1 cellular context compared by ENCODE assay signal in the genomic region with DNA sequence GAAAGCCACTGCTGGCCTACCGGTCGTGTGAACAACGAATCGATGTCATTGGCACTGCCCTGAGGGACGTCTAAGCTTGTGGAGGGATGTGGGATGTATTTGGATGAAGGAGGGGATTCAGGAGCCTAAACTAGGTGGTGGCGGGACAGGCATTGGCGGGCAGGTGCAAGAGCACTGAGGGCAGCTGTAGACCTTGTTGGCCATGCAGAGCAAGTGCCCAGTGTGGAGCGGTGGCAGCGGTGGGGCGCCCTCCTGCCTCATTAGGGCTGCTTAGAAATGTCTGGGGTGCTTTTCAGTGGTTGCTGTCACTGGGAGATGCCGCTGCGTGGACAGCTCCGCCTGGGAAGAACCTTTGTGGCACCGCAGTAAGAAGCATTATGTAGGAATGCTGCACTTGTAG.
TF ChIP-seq lines count a peak whose summit lies in the region.

No MANE protein-coding gene starts in this region.

TF ChIP-seq in WTC11, 78 proteins besides CTCF, POLR2A, EP300 and RAD21 (continued from another document):
- TF ChIP-seq, protein P1, sequence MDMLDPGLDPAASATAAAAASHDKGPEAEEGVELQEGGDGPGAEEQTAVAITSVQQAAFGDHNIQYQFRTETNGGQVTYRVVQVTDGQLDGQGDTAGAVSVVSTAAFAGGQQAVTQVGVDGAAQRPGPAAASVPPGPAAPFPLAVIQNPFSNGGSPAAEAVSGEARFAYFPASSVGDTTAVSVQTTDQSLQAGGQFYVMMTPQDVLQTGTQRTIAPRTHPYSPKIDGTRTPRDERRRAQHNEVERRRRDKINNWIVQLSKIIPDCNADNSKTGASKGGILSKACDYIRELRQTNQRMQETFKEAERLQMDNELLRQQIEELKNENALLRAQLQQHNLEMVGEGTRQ (CRISPR knock-in tag; IDR thresholded peaks at IDR 0.05), result no peak
- TF ChIP-seq ZNF317 (CRISPR knock-in tag; IDR thresholded peaks at IDR 0.05; ENCODE audit: borderline replicate concordance, low read depth) (no peak), KAT7 (CRISPR knock-in tag; IDR thresholded peaks at IDR 0.05; ENCODE audit: borderline replicate concordance) (no peak), ZNF138 (CRISPR knock-in tag; conservative IDR thresholded peaks at IDR 0.05) (no peak), RORB (CRISPR knock-in tag; IDR thresholded peaks at IDR 0.05) (no peak), NFYB (CRISPR knock-in tag; conservative IDR thresholded peaks at IDR 0.05; ENCODE audit: low read depth) (no peak), ATF1 (CRISPR knock-in tag; IDR thresholded peaks at IDR 0.05) (no peak), FOXK1 (CRISPR knock-in tag; IDR thresholded peaks at IDR 0.05) (no peak), ZNF263 (CRISPR knock-in tag; IDR thresholded peaks at IDR 0.05; ENCODE audit: low read depth) (no peak)
- TF ChIP-seq, protein P2, sequence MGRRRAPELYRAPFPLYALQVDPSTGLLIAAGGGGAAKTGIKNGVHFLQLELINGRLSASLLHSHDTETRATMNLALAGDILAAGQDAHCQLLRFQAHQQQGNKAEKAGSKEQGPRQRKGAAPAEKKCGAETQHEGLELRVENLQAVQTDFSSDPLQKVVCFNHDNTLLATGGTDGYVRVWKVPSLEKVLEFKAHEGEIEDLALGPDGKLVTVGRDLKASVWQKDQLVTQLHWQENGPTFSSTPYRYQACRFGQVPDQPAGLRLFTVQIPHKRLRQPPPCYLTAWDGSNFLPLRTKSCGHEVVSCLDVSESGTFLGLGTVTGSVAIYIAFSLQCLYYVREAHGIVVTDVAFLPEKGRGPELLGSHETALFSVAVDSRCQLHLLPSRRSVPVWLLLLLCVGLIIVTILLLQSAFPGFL (CRISPR knock-in tag; IDR thresholded peaks at IDR 0.05; ENCODE audit: borderline replicate concordance), result no peak
- TF ChIP-seq, protein P3, sequence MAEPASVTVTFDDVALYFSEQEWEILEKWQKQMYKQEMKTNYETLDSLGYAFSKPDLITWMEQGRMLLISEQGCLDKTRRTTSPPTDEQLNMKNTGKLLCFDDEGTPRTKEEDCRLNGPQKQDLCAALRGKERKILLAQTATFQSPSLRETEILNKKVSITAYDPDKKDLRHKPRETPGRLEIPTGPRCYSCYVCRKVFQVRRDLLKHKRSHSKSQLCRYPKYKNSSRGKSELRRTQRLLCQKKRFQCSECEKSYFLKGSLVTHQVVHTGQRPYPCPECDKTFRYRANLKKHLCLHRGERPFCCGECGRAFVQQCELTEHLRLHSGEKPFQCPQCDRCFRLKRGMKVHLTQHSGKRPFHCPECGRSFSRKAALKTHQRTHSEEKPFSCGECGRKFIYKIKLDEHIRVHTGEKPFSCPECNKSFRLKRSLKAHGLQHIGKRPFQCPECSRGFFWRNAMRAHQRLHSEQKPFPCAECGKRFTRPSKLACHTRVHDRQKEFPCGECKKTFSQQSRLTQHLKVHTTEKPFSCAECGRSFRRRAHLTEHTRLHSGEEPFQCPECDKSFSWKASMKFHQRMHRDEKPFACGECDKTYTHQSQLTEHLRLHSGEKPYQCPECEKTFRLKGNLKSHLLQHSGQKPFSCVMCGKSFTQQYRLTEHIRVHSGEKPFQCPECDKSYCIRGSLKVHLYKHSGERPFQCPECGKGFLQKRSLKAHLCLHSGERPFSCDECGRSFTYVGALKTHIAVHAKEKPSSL (CRISPR knock-in tag; conservative IDR thresholded peaks at IDR 0.05), result no peak
